Comparison of ENCODE assay signal across 8 cellular contexts in genomic region chr5:78983601-78984000, GRCh38. TPM values are rescaled to one million over a fixed set of nuclear protein-coding genes. Genes with fewer than 3 reads are reported as not detected.
A peak's percentile ranks its signal among the peaks of the same experiment; 100 is the strongest.
DNase-seq lines count a peak whose midpoint lies in the region; ATAC-seq and TF ChIP-seq lines count a peak whose summit lies in the region.

No MANE protein-coding gene starts in this region.

- H3K27ac ChIP-seq in body of pancreas (peak overlapping the region; percentile 92 to 99 (median 98)), mucosa of rectum (ENCODE audit: low read depth in 2 of 2, low read length in 2 of 2) (peak overlapping the region; percentile 93 to 96)

- TF ChIP-seq POLR2A in body of pancreas (IDR thresholded peaks at IDR 0.05): no peak

- no peak overlapping the region; the same call in 1 of the 2 replicates for H3K4me3 ChIP-seq in H7 (ENCODE audit: insufficient read depth, low read depth, low read length)
- H3K4me3 ChIP-seq in body of pancreas: no peak overlapping the region
- H3K4me3 ChIP-seq in mucosa of rectum (ENCODE audit: low read length in 2 of 2): peak overlapping the region in 1 of 2 donors; percentile 89

- H3K9ac ChIP-seq in mucosa of rectum (ENCODE audit: low read depth in 1 of 2, low read length in 2 of 2): peak overlapping the region in 1 of 2 donors; percentile 86

- WGBS in body of pancreas, 2 donors: 39% methylated on average over 5 of the region's 5 CpGs

- peak; percentile 5 for DNase-seq in ACHN
- DNase-seq in H7: peak; percentile 25
- no peak for DNase-seq in body of pancreas
- no peak for DNase-seq in KBM-7
- DNase-seq in COLO668 (lab: John Stamatoyannopoulos, UW; ENCODE audit: unreplicated experiment): no peak

- H3K4me1 ChIP-seq in body of pancreas (peaks cover 41% of the 10 kb centered on the region), mucosa of rectum (ENCODE audit: control insufficient read depth in 2 of 2, insufficient read depth in 2 of 2, low read length in 2 of 2) (peaks cover 15 to 18% of the 10 kb centered on the region in 2 donors)

- TF ChIP-seq CTCF in body of pancreas (IDR thresholded peaks at IDR 0.05): no peak

- intact Hi-C loops in body of pancreas (cut with DNase I): no loop called here

- ATAC-seq in body of pancreas (no peak), HG02678 (IDR thresholded peaks at IDR 0.05; ENCODE audit: unreplicated experiment) (no peak), HG03175 (IDR thresholded peaks at IDR 0.05; ENCODE audit: unreplicated experiment) (no peak)

- no peaks in the 10 kb centered on the region for H3K9me3 ChIP-seq in body of pancreas
- no peaks in the 10 kb centered on the region for H3K9me3 ChIP-seq in mucosa of rectum (ENCODE audit: control insufficient read depth in 2 of 2, low read length in 2 of 2)

- H3K27me3 ChIP-seq in H7 (ENCODE audit: control insufficient read depth, insufficient read depth, low read length) (no peaks in the 10 kb centered on the region), body of pancreas (no peaks in the 10 kb centered on the region), mucosa of rectum (ENCODE audit: control insufficient read depth in 2 of 2, insufficient read depth in 2 of 2, low read length in 2 of 2) (no peaks in the 10 kb centered on the region)

- H3K36me3 ChIP-seq in H7 (replicated peaks; ENCODE audit: control insufficient read depth, insufficient read depth, low read length): no peaks in the 10 kb centered on the region
- H3K36me3 ChIP-seq in body of pancreas (replicated peaks in 1 of 2; ENCODE audit: insufficient read depth in 1 of 2, low read depth in 2 of 2): no peaks in the 10 kb centered on the region
- no peaks in the 10 kb centered on the region for H3K36me3 ChIP-seq in mucosa of rectum (ENCODE audit: control insufficient read depth in 2 of 2, insufficient read depth in 2 of 2, low read length in 2 of 2)

- in situ Hi-C loops in ACHN (cut with HindIII; ENCODE audit: low pct_ligation_motif_present, low pct_unique_long_range_greater_than_20kb, low sequenced_read_pairs): no loop called here
- in situ Hi-C loops in KBM-7 (cut with MboI; ENCODE audit: low pct_unique_long_range_greater_than_20kb, low sequenced_read_pairs): no loop called here

RNA-seq across cellular contexts. Expression of gene ARSB, which starts 1.5 kb away (rescaled TPM):
- 8.5 and 9.0 TPM in 2 replicates for total RNA-seq in H7 (2014; rRNA removed; shearing (Covaris generic))
- total RNA-seq in body of pancreas: 10 to 100 TPM in 1 of 2 donors, 1 to 10 TPM in 1; 9.9 to 12.2 TPM

Comparison
In these comparisons a context has a peak if more than half of its experiments do, and no peak if none do; other contexts are left out.
1. DNase-seq: peak in ACHN (single experiment) and H7 (single experiment); none in body of pancreas (0 of 4), KBM-7 (single experiment) and COLO668 (single experiment).